1 cellular context compared by ENCODE assay signal in the genomic region with DNA sequence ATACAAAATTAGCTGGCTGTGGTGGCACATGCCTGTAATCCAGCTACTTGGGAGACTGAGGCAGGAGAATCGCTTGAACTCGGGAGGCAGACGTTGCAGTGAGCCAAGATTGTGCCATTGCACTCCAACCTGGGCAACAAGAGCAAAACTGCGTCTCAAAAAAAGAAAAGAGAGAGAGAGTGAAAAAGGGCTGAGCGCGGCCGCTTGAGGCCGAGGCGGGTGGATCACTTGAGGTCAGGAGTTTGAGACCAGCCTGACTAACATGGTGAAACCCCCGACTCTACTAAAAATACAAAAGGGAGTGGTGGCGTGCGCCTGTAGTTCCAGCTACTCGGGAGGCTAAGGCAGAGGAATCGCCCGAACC.
TF ChIP-seq lines count a peak whose summit lies in the region.

No MANE protein-coding gene starts in this region.

TF ChIP-seq in HepG2, 621 proteins besides CTCF, POLR2A, EP300 and RAD21:
- TF ChIP-seq RXRA (CRISPR knock-in tag; IDR thresholded peaks at IDR 0.05) (peak; percentile 28; the same call in 1 of the 2 replicates), KDM1A (CRISPR knock-in tag; IDR thresholded peaks at IDR 0.05) (peak; percentile 3; the same call in 1 of the 2 replicates), ZMYM2 (CRISPR knock-in tag; IDR thresholded peaks at IDR 0.05) (peak; percentile 64; the same call in 1 of the 2 replicates), KDM5B (CRISPR knock-in tag; IDR thresholded peaks at IDR 0.05; ENCODE audit: borderline replicate concordance) (peak; percentile 42; the same call in 1 of the 2 replicates), MXD3 (CRISPR knock-in tag; IDR thresholded peaks at IDR 0.05) (peak; percentile 24; the same call in 1 of the 2 replicates), NRL (CRISPR knock-in tag; IDR thresholded peaks at IDR 0.05; ENCODE audit: borderline replicate concordance) (peak; percentile 33; the same call in 1 of the 2 replicates), FOXA3 (CRISPR knock-in tag; IDR thresholded peaks at IDR 0.05) (peak; percentile 10; the same call in 1 of the 2 replicates), ZNF460 (CRISPR knock-in tag; IDR thresholded peaks at IDR 0.05; ENCODE audit: borderline replicate concordance) (peak; percentile 66), HMGXB4 (CRISPR knock-in tag; IDR thresholded peaks at IDR 0.05; ENCODE audit: borderline replicate concordance in 1 of 2, low read depth in 1 of 2) (0 out of 4 replicates have a peak, but pooled peaks of 1 of the 2 experiments have one; percentile 4), ZBTB38 (CRISPR knock-in tag; IDR thresholded peaks at IDR 0.05) (peak; percentile 80), POGZ (CRISPR knock-in tag; IDR thresholded peaks at IDR 0.05) (0 out of 2 replicates have a peak, but pooled peaks have one; percentile 7), ZMYM3 (CRISPR knock-in tag; IDR thresholded peaks at IDR 0.05) (0 out of 2 replicates have a peak, but pooled peaks have one; percentile 22), ZNF768 (CRISPR knock-in tag; IDR thresholded peaks at IDR 0.05) (0 out of 2 replicates have a peak, but pooled peaks have one; percentile 15), ATF1 (CRISPR knock-in tag; IDR thresholded peaks at IDR 0.05) (peak; percentile 0; the same call in 1 of the 2 replicates), CHD4 (IDR thresholded peaks at IDR 0.05; ENCODE audit: borderline replicate concordance, low read length) (peak; percentile 49; the same call in 1 of the 2 replicates), AHDC1 (CRISPR knock-in tag; IDR thresholded peaks at IDR 0.05; ENCODE audit: borderline replicate concordance) (peak; percentile 4; the same call in 1 of the 2 replicates), ZMYM4 (CRISPR knock-in tag; IDR thresholded peaks at IDR 0.05) (peak; percentile 4; the same call in 1 of the 2 replicates)
- TF ChIP-seq, protein P1, sequence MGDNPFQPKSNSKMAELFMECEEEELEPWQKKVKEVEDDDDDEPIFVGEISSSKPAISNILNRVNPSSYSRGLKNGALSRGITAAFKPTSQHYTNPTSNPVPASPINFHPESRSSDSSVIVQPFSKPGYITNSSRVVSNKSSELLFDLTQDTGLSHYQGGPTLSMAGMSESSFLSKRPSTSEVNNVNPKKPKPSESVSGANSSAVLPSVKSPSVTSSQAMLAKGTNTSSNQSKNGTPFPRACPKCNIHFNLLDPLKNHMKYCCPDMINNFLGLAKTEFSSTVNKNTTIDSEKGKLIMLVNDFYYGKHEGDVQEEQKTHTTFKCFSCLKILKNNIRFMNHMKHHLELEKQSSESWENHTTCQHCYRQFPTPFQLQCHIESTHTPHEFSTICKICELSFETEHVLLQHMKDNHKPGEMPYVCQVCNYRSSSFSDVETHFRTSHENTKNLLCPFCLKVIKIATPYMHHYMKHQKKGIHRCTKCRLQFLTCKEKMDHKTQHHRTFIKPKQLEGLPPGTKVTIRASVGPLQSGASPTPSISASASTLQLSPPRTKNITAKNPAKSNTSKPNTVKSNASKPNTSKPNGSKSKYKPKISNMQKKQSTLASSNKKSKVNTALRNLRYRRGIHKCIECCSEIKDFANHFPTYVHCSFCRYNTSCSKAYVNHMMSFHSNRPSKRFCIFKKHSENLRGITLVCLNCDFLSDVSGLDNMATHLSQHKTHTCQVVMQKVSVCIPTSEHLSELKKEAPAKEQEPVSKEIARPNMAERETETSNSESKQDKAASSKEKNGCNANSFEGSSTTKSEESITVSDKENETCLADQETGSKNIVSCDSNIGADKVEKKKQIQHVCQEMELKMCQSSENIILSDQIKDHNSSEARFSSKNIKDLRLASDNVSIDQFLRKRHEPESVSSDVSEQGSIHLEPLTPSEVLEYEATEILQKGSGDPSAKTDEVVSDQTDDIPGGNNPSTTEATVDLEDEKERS (CRISPR knock-in tag; IDR thresholded peaks at IDR 0.05) = 0 out of 2 replicates have a peak, but pooled peaks have one; percentile 10
- TF ChIP-seq, protein P2, sequence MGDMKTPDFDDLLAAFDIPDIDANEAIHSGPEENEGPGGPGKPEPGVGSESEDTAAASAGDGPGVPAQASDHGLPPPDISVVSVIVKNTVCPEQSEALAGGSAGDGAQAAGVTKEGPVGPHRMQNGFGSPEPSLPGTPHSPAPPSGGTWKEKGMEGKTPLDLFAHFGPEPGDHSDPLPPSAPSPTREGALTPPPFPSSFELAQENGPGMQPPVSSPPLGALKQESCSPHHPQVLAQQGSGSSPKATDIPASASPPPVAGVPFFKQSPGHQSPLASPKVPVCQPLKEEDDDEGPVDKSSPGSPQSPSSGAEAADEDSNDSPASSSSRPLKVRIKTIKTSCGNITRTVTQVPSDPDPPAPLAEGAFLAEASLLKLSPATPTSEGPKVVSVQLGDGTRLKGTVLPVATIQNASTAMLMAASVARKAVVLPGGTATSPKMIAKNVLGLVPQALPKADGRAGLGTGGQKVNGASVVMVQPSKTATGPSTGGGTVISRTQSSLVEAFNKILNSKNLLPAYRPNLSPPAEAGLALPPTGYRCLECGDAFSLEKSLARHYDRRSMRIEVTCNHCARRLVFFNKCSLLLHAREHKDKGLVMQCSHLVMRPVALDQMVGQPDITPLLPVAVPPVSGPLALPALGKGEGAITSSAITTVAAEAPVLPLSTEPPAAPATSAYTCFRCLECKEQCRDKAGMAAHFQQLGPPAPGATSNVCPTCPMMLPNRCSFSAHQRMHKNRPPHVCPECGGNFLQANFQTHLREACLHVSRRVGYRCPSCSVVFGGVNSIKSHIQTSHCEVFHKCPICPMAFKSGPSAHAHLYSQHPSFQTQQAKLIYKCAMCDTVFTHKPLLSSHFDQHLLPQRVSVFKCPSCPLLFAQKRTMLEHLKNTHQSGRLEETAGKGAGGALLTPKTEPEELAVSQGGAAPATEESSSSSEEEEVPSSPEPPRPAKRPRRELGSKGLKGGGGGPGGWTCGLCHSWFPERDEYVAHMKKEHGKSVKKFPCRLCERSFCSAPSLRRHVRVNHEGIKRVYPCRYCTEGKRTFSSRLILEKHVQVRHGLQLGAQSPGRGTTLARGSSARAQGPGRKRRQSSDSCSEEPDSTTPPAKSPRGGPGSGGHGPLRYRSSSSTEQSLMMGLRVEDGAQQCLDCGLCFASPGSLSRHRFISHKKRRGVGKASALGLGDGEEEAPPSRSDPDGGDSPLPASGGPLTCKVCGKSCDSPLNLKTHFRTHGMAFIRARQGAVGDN (CRISPR knock-in tag; IDR thresholded peaks at IDR 0.05) = peak; percentile 48
- TF ChIP-seq, protein P3, sequence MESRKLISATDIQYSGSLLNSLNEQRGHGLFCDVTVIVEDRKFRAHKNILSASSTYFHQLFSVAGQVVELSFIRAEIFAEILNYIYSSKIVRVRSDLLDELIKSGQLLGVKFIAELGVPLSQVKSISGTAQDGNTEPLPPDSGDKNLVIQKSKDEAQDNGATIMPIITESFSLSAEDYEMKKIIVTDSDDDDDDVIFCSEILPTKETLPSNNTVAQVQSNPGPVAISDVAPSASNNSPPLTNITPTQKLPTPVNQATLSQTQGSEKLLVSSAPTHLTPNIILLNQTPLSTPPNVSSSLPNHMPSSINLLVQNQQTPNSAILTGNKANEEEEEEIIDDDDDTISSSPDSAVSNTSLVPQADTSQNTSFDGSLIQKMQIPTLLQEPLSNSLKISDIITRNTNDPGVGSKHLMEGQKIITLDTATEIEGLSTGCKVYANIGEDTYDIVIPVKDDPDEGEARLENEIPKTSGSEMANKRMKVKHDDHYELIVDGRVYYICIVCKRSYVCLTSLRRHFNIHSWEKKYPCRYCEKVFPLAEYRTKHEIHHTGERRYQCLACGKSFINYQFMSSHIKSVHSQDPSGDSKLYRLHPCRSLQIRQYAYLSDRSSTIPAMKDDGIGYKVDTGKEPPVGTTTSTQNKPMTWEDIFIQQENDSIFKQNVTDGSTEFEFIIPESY (CRISPR knock-in tag; IDR thresholded peaks at IDR 0.05) = 0 out of 2 replicates have a peak, but pooled peaks have one; percentile 15
- TF ChIP-seq, protein P4, sequence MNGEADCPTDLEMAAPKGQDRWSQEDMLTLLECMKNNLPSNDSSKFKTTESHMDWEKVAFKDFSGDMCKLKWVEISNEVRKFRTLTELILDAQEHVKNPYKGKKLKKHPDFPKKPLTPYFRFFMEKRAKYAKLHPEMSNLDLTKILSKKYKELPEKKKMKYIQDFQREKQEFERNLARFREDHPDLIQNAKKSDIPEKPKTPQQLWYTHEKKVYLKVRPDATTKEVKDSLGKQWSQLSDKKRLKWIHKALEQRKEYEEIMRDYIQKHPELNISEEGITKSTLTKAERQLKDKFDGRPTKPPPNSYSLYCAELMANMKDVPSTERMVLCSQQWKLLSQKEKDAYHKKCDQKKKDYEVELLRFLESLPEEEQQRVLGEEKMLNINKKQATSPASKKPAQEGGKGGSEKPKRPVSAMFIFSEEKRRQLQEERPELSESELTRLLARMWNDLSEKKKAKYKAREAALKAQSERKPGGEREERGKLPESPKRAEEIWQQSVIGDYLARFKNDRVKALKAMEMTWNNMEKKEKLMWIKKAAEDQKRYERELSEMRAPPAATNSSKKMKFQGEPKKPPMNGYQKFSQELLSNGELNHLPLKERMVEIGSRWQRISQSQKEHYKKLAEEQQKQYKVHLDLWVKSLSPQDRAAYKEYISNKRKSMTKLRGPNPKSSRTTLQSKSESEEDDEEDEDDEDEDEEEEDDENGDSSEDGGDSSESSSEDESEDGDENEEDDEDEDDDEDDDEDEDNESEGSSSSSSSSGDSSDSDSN (CRISPR knock-in tag; IDR thresholded peaks at IDR 0.05) = 0 out of 2 replicates have a peak, but pooled peaks have one; percentile 12
- TF ChIP-seq, protein P5, sequence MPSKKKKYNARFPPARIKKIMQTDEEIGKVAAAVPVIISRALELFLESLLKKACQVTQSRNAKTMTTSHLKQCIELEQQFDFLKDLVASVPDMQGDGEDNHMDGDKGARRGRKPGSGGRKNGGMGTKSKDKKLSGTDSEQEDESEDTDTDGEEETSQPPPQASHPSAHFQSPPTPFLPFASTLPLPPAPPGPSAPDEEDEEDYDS (CRISPR knock-in tag; IDR thresholded peaks at IDR 0.05) = peak; percentile 1; the same call in 1 of the 2 replicates
